In the genomic region with DNA sequence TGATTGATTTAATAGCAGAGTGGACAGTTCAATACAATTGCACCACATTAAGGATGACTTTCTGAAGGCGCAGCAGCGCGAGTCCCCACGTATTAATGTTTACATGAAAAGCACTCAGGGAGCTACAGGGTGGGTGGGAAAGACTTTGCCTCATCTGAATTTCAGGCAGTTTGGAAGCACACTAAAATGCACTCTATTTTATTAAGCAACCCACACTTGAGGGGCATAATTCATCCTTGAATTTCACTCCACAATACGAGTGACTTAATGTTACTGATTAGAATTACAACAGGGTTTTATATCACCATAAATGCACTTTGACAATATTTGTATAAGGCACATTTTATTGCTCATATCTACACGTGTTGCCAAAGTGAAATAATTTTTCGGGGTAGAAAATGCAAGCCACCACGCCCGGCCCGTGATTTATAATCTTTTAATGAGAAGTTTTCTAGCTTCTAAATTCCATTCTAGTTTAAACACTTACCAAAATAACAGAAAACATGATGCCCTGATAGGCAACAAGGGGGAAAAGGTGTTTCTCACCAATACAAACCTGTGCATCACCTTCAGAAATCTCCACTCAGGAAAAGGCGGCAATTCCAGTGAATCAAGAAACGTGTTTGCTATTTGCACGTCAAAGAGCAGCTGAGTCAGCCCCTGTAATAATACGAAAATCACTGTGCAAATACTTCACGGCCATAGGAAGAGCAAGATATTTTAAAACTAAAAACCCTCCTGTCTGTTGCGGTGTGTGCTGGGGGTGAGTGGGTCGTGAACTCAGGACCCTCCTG, we compare ENCODE assay signal across 24 cellular contexts. TPM values are rescaled to one million over a fixed set of nuclear protein-coding genes. Genes with fewer than 3 reads are reported as not detected.
DNase-seq lines count a peak whose midpoint lies in the region; ATAC-seq, FAIRE-seq and TF ChIP-seq lines count a peak whose summit lies in the region.
"Had no signal": no experiment of that assay in that cellular context is flagged by ENCODE, and none has a peak within 500 bp of the region (broad histone marks: within the 10 kb centered on the region; RNA-seq: fewer than 3 reads in every experiment).

No MANE protein-coding gene starts in this region.

- DNase-seq in SIG-M5 treated with dmso at 0.1 percent for 504 hours (lab: John Stamatoyannopoulos, UW; ENCODE audit: unreplicated experiment) (peak; percentile 25), SIG-M5 (lab: John Stamatoyannopoulos, UW) (no peak), NCI-H69 (lab: John Stamatoyannopoulos, UW) (peak; percentile 28), bronchial epithelial cell (ENCODE audit: low read depth) (peak; percentile 4), SK-N-DZ (ENCODE audit: low spot score) (no peak)
- no peak for DNase-seq in stimulated activated effector memory CD8-positive, alpha-beta T cell treated with anti-CD3 and anti-CD28 coated beads, Interleukin-12 subunit alpha, Interleukin-12 subunit beta, amount 100 ng/mL, for 72 hours (ENCODE audit: low spot score in 2 of 2)
- DNase-seq: DMS79, H9, Kasumi-1, MG63, NCI-H2029 treated with DMSO at 0.1 percent for 48 hours, NCI-H446 treated with DMSO at 0.1 percent for 48 hours, NCI-H526 treated with DMSO at 0.1 percent for 48 hours, SW 1271, T-helper 2 cell had no signal

- no peak overlapping the region for H3K4me3 ChIP-seq in bronchial epithelial cell (ENCODE audit: low read depth, low read length)
- H3K4me3 ChIP-seq: A549, GM12878, GM23248, MG63, SK-N-MC had no signal

- no peaks in the 10 kb centered on the region for H3K27me3 ChIP-seq in bronchial epithelial cell (ENCODE audit: control insufficient read depth, insufficient read depth, low read length)

- H3K36me3 ChIP-seq in bronchial epithelial cell (ENCODE audit: control insufficient read depth, insufficient read depth, low read length), result no peaks in the 10 kb centered on the region
- H3K36me3 ChIP-seq: BE2C, MG63 had no signal

- FAIRE-seq in bronchial epithelial cell (lab: Jason Lieb, UNC), result no peak
- FAIRE-seq: A549, D721Med, GM12878, RCC 7860 had no signal

- no peak overlapping the region for H3K27ac Mint-ChIP-seq in stimulated activated effector memory CD8-positive, alpha-beta T cell treated with anti-CD3 and anti-CD28 coated beads, Interleukin-12 subunit alpha, Interleukin-12 subunit beta, amount 100 ng/mL, for 72 hours
- H3K27ac Mint-ChIP-seq: H9 had no signal

- no peaks in the 10 kb centered on the region for H3K9me3 Mint-ChIP-seq in stimulated activated effector memory CD8-positive, alpha-beta T cell treated with anti-CD3 and anti-CD28 coated beads, Interleukin-12 subunit alpha, Interleukin-12 subunit beta, amount 100 ng/mL, for 72 hours
- H3K9me3 Mint-ChIP-seq: H9 had no signal

- no peak for ATAC-seq in stimulated activated effector memory CD8-positive, alpha-beta T cell treated with anti-CD3 and anti-CD28 coated beads, Interleukin-12 subunit alpha, Interleukin-12 subunit beta, amount 100 ng/mL, for 72 hours
- ATAC-seq in GM18907 (IDR thresholded peaks at IDR 0.05; ENCODE audit: unreplicated experiment), result no peak
- ATAC-seq: GM12878 had no signal

- no peak overlapping the region for H3K4me3 Mint-ChIP-seq in stimulated activated effector memory CD8-positive, alpha-beta T cell treated with anti-CD3 and anti-CD28 coated beads, Interleukin-12 subunit alpha, Interleukin-12 subunit beta, amount 100 ng/mL, for 72 hours
- H3K4me3 Mint-ChIP-seq: H9 had no signal

- H3K36me3 Mint-ChIP-seq in stimulated activated effector memory CD8-positive, alpha-beta T cell treated with anti-CD3 and anti-CD28 coated beads, Interleukin-12 subunit alpha, Interleukin-12 subunit beta, amount 100 ng/mL, for 72 hours, result no peaks in the 10 kb centered on the region

- no peaks in the 10 kb centered on the region for H3K4me1 Mint-ChIP-seq in stimulated activated effector memory CD8-positive, alpha-beta T cell treated with anti-CD3 and anti-CD28 coated beads, Interleukin-12 subunit alpha, Interleukin-12 subunit beta, amount 100 ng/mL, for 72 hours

- no peak for TF ChIP-seq CTCF in bronchial epithelial cell (IDR thresholded peaks at IDR 0.05; ENCODE audit: insufficient read depth, low read length, severe bottlenecking)

RNA-seq across cellular contexts. Expression of a gene that starts 40.5 kb away (rescaled TPM):
- under 0.01 and 1.1 TPM in 2 replicates for total RNA-seq in bronchial epithelial cell
- not detected in 2 replicates for polyA plus RNA-seq in SK-N-DZ (2014; cell fraction: cytosol; rRNA removed)
- not detected in 2 replicates for polyA plus RNA-seq in SK-N-DZ (2014; cell fraction: nucleus; rRNA removed)
- total RNA-seq: GM12878, GM23248, OCI-LY7 had no signal
- polyA plus RNA-seq: GM12878, GM23248 had no signal

RNA-seq across cellular contexts. Expression of a gene that starts 41.0 kb away (rescaled TPM):
- total RNA-seq in bronchial epithelial cell, result 21.1 and 49.9 TPM in 2 replicates
- 41.2 and 51.3 TPM in 2 replicates for polyA plus RNA-seq in SK-N-DZ (2014; cell fraction: cytosol; rRNA removed)
- 38.4 and 60.3 TPM in 2 replicates for polyA plus RNA-seq in SK-N-DZ (2014; cell fraction: nucleus; rRNA removed)

RNA-seq across cellular contexts. Expression of a gene that starts 42.6 kb away (rescaled TPM):
- 61.1 and 63.1 TPM in 2 replicates for total RNA-seq in bronchial epithelial cell
- 34.0 and 40.7 TPM in 2 replicates for polyA plus RNA-seq in SK-N-DZ (2014; cell fraction: cytosol; rRNA removed)
- 30.7 and 33.6 TPM in 2 replicates for polyA plus RNA-seq in SK-N-DZ (2014; cell fraction: nucleus; rRNA removed)

Comparison
In these comparisons a context has a peak if more than half of its experiments do, and no peak if none do; other contexts are left out.
1. DNase-seq: peak in SIG-M5 treated with dmso at 0.1 percent for 504 hours (single experiment), NCI-H69 (single experiment) and bronchial epithelial cell (single experiment); none in SIG-M5 (single experiment), stimulated activated effector memory CD8-positive, alpha-beta T cell treated with anti-CD3 and anti-CD28 coated beads, Interleukin-12 subunit alpha, Interleukin-12 subunit beta, amount 100 ng/mL, for 72 hours (0 of 2) and SK-N-DZ (single experiment).